Comparison of ENCODE assay signal across 10 cellular contexts in genomic region chrX:115226929-115227328, GRCh38. TPM values are rescaled to one million over a fixed set of nuclear protein-coding genes. Genes with fewer than 3 reads are reported as not detected.
DNase-seq lines count a peak whose midpoint lies in the region; ATAC-seq and TF ChIP-seq lines count a peak whose summit lies in the region.
"Had no signal": no experiment of that assay in that cellular context is flagged by ENCODE, and none has a peak within 500 bp of the region (broad histone marks: within the 10 kb centered on the region; RNA-seq: fewer than 3 reads in every experiment).

No MANE protein-coding gene starts in this region.

- H3K4me1 ChIP-seq in GM23338 (ENCODE audit: insufficient read depth) (no peaks in the 10 kb centered on the region; the same call in 1 of the 2 replicates), OCI-LY7 (ENCODE audit: insufficient read depth, low read length, poor library complexity, severe bottlenecking) (no peaks in the 10 kb centered on the region), body of pancreas (no peaks in the 10 kb centered on the region)

- H3K4me2 ChIP-seq in GM23338 (no peak overlapping the region), OCI-LY7 (ENCODE audit: low read length) (no peak overlapping the region)

- H3K27me3 ChIP-seq in GM23338 (ENCODE audit: insufficient read depth) = no peaks in the 10 kb centered on the region
- no peaks in the 10 kb centered on the region for H3K27me3 ChIP-seq in body of pancreas

- intact Hi-C loops in OCI-LY7 (cut with micrococcal nuclease; ENCODE audit: unreplicated experiment) (no loop called here), body of pancreas (cut with DNase I) (no loop called here)

- H3K9me3 Mint-ChIP-seq in GM23338 = no peaks in the 10 kb centered on the region

- H3K36me3 ChIP-seq in GM23338 (ENCODE audit: insufficient read depth) (no peaks in the 10 kb centered on the region), OCI-LY7 (ENCODE audit: insufficient read depth, low read length) (no peaks in the 10 kb centered on the region), body of pancreas (replicated peaks in 1 of 2; ENCODE audit: insufficient read depth in 1 of 2, low read depth in 2 of 2) (no peaks in the 10 kb centered on the region)

- POLR2A ChIA-PET in OCI-LY7 (lab: Charles Lee) = no interaction called here

- H3K27ac Mint-ChIP-seq in GM23338 = no peak overlapping the region

- H3K36me3 Mint-ChIP-seq in GM23338 (ENCODE audit: low read depth) = no peaks in the 10 kb centered on the region

- H3K4me1 Mint-ChIP-seq in GM23338 = peaks cover 21% of the 10 kb centered on the region

- H3K27ac ChIP-seq in GM23338 (ENCODE audit: low read depth) (no peak overlapping the region), OCI-LY7 (ENCODE audit: low read depth, low read length, poor library complexity, severe bottlenecking) (no peak overlapping the region), body of pancreas (no peak overlapping the region)

- H2AFZ ChIP-seq in GM23338 (no peak overlapping the region), OCI-LY7 (ENCODE audit: low read length) (no peak overlapping the region)

- no peaks in the 10 kb centered on the region for H4K20me1 ChIP-seq in GM23338 (replicated peaks; ENCODE audit: insufficient read depth)
- H4K20me1 ChIP-seq in OCI-LY7 (ENCODE audit: insufficient read depth, low read length) = no peaks in the 10 kb centered on the region

- H3K9me2 ChIP-seq in GM23338 (ENCODE audit: insufficient read depth) (no peaks in the 10 kb centered on the region), OCI-LY7 (ENCODE audit: insufficient read depth, low read length) (no peaks in the 10 kb centered on the region)

- ATAC-seq in GM23338 = peak; percentile 94
- no peak for ATAC-seq in body of pancreas

- CTCF ChIA-PET in OCI-LY7 (lab: Charles Lee; ENCODE audit: unreplicated experiment) = no interaction called here

- whole genome bisulfite sequencing in body of pancreas, 2 donors = 29% methylated on average over 1 of the region's 1 CpG; no CpG with 5 or more reads in 1 of the 2 donors

- no peak for TF ChIP-seq POLR2A in body of pancreas (IDR thresholded peaks at IDR 0.05)

- H3K9me3 ChIP-seq in OCI-LY7 (ENCODE audit: low read length) = no peaks in the 10 kb centered on the region
- H3K9me3 ChIP-seq in body of pancreas = no peaks in the 10 kb centered on the region

- H3F3A ChIP-seq in GM23338 (replicated peaks; ENCODE audit: low read depth) = no peaks in the 10 kb centered on the region

- BruUV-seq in OCI-LY7 (replicated peaks; lab: Mats Ljungman, UMichigan) = no TSS peak

- peaks cover 4% of the 10 kb centered on the region for H3K27me3 Mint-ChIP-seq in GM23338 (ENCODE audit: insufficient read depth, low read depth, poor library complexity)

- DNase-seq in AG09319 (ENCODE audit: extremely low read depth, low read depth) (no peak), GM23338 (ENCODE audit: low spot score) (peak; percentile 63), OCI-LY7 (ENCODE audit: low spot score) (peak; percentile 0), glomerular visceral epithelial cell (ENCODE audit: extremely low spot score) (peak; percentile 16), GM19238 (ENCODE audit: insufficient read length, low spot score) (no peak), body of pancreas (no peak)
- no peak for DNase-seq in stimulated activated CD4-positive, alpha-beta T cell treated with anti-CD3 and anti-CD28 coated beads, Interleukin-4, amount 100 ng/mL, for 24 hours
- no peak for DNase-seq in activated CD4-positive, alpha-beta T cell treated with anti-CD3 and anti-CD28 coated beads for 48 hours
- DNase-seq: glutamatergic neuron had no signal

- H3K4me3 ChIP-seq in GM23338 = no peak overlapping the region
- H3K4me3 ChIP-seq in OCI-LY7 (ENCODE audit: low read depth, low read length, poor library complexity, severe bottlenecking) = no peak overlapping the region
- no peak overlapping the region for H3K4me3 ChIP-seq in body of pancreas

- H3K4me3 Mint-ChIP-seq in GM23338 = no peak overlapping the region

- peak; percentile 37 for TF ChIP-seq CTCF in AG09319 (IDR thresholded peaks at IDR 0.05; ENCODE audit: low read depth, low read length)
- TF ChIP-seq CTCF in GM23338 (conservative IDR thresholded peaks at IDR 0.05; ENCODE audit: low read depth in 2 of 2) = peak; percentile 56 to 81
- TF ChIP-seq CTCF in OCI-LY7 (conservative IDR thresholded peaks at IDR 0.05; ENCODE audit: low read length) = 0 out of 2 replicates have a peak, but pooled peaks have one; percentile 29
- TF ChIP-seq CTCF in body of pancreas (IDR thresholded peaks at IDR 0.05) = no peak

- H3K79me2 ChIP-seq in GM23338 (replicated peaks; ENCODE audit: insufficient read depth) (peaks cover 8% of the 10 kb centered on the region; the same call in 1 of the 2 replicates), OCI-LY7 (ENCODE audit: insufficient read depth, low read depth, low read length) (no peaks in the 10 kb centered on the region)

TF ChIP-seq in GM23338, 12 proteins besides CTCF, POLR2A, EP300 and RAD21 (continues in another document):
- TF ChIP-seq NANOG (IDR thresholded peaks at IDR 0.05; ENCODE audit: borderline replicate concordance) (no peak), POLR2AphosphoS5 (IDR thresholded peaks at IDR 0.05; ENCODE audit: low read depth) (no peak), ZNF114 (CRISPR knock-in tag; IDR thresholded peaks at IDR 0.05) (no peak), ETS1 (IDR thresholded peaks at IDR 0.05) (no peak), EZH2 (IDR thresholded peaks at IDR 0.05; ENCODE audit: low read depth, unreplicated experiment) (no peak), STAT1 (IDR thresholded peaks at IDR 0.05; ENCODE audit: unreplicated experiment) (no peak), JUNB (IDR thresholded peaks at IDR 0.05; ENCODE audit: unreplicated experiment) (no peak), EZH2phosphoT487 (IDR thresholded peaks at IDR 0.05; ENCODE audit: unreplicated experiment) (no peak), CREB1 (CRISPR knock-in tag; IDR thresholded peaks at IDR 0.05; ENCODE audit: low read depth) (no peak), REST (IDR thresholded peaks at IDR 0.05; ENCODE audit: unreplicated experiment) (no peak)

RNA-seq across cellular contexts. Expression of gene LRCH2, which starts 7.0 kb away (rescaled TPM):
- 8.6 and 10.4 TPM in 2 replicates for total RNA-seq in GM23338 (2014; rRNA removed; shearing (Covaris generic))
- 2.3 and 2.5 TPM in 2 replicates for polyA plus RNA-seq in GM23338 (2016; fragmentation: Nextera tagmentation; extraction: Ambion mirVana)
- not detected in 2 replicates for total RNA-seq in OCI-LY7 (2014; rRNA removed; shearing (Covaris generic))
- not detected in 2 replicates for total RNA-seq in OCI-LY7 (2022)
- total RNA-seq in body of pancreas = 1 to 10 TPM in 1 of 2 donors, under 1 TPM in 1; 0.33 to 1.3 TPM
- total RNA-seq: T-helper 2 cell treated with Interferon-gamma antibody and Interleukin-4, amounts not matched to agents 100 ng/mL and 5 ng/mL, for 36 hours had no signal

RNA-seq across cellular contexts. Expression of gene RBMXL3, which starts 37.7 kb away (rescaled TPM):
- not detected in 2 replicates for total RNA-seq in GM23338 (2014; rRNA removed; shearing (Covaris generic))
- not detected in 2 replicates for polyA plus RNA-seq in GM23338 (2016; fragmentation: Nextera tagmentation; extraction: Ambion mirVana)
- not detected in 2 replicates for total RNA-seq in OCI-LY7 (2014; rRNA removed; shearing (Covaris generic))
- total RNA-seq in OCI-LY7 (2022) (not detected in 2 replicates), body of pancreas (not detected)
- total RNA-seq: T-helper 2 cell treated with Interferon-gamma antibody and Interleukin-4, amounts not matched to agents 100 ng/mL and 5 ng/mL, for 36 hours had no signal

Comparison
In these comparisons a context has a peak if more than half of its experiments do, and no peak if none do; other contexts are left out.
1. DNase-seq: peak in GM23338 (single experiment), OCI-LY7 (single experiment) and glomerular visceral epithelial cell (single experiment); none in AG09319 (single experiment), stimulated activated CD4-positive, alpha-beta T cell treated with anti-CD3 and anti-CD28 coated beads, Interleukin-4, amount 100 ng/mL, for 24 hours (single experiment), GM19238 (single experiment), body of pancreas (0 of 4) and activated CD4-positive, alpha-beta T cell treated with anti-CD3 and anti-CD28 coated beads for 48 hours (single experiment).
2. CTCF ChIP-seq: peak in AG09319 (single experiment), GM23338 (2 of 2) and OCI-LY7 (single experiment); none in body of pancreas (0 of 7).